In genomic region chr3:5428607-5429516, GRCh38 we compare ENCODE assay signal across 10 cellular contexts.
DNase-seq lines count a peak whose midpoint lies in the region; ATAC-seq and TF ChIP-seq lines count a peak whose summit lies in the region.
"Had no signal": no experiment of that assay in that cellular context is flagged by ENCODE, and none has a peak within 500 bp of the region (broad histone marks: within the 10 kb centered on the region; RNA-seq: fewer than 3 reads in every experiment).

No MANE protein-coding gene starts in this region.

- H3K27ac ChIP-seq in Peyer's patch: no peak overlapping the region

- TF ChIP-seq POLR2A in Peyer's patch (IDR thresholded peaks at IDR 0.05): no peak

- H3K27me3 ChIP-seq in Peyer's patch (no peaks in the 10 kb centered on the region), BE2C (no peaks in the 10 kb centered on the region)

- H3K9me3 ChIP-seq in Peyer's patch (no peaks in the 10 kb centered on the region), BE2C (no peaks in the 10 kb centered on the region)

- TF ChIP-seq CTCF in Peyer's patch (IDR thresholded peaks at IDR 0.05) (no peak), BE2C (IDR thresholded peaks at IDR 0.05; ENCODE audit: low read depth, low read length) (no peak)

- H3K4me1 ChIP-seq in Peyer's patch (no peaks in the 10 kb centered on the region), BE2C (no peaks in the 10 kb centered on the region)

- DNase-seq in Caki2 (ENCODE audit: low read depth) (peak; percentile 3), GM19240 (ENCODE audit: insufficient read length, low spot score) (peak; percentile 14), RPMI7951 (ENCODE audit: low read depth) (peak; percentile 17), HuH-7 (ENCODE audit: low spot score) (no peak), Peyer's patch (no peak), BE2C (no peak), NCI-H2029 (lab: John Stamatoyannopoulos, UW) (no peak)
- DNase-seq: NCI-H1694 treated with DMSO at 0.1 percent for 48 hours; stimulated activated naive CD4-positive, alpha-beta T cell treated with Interleukin-2 at 50 U/mL for 16 hours had no signal

- in situ Hi-C loops in Caki2 (cut with HindIII; ENCODE audit: low pct_unique_long_range_greater_than_20kb, low sequenced_read_pairs): no loop called here

- ATAC-seq in HG03039 (IDR thresholded peaks at IDR 0.05; ENCODE audit: unreplicated experiment): peak; percentile 85

- H3K36me3 ChIP-seq in Peyer's patch (no peaks in the 10 kb centered on the region), BE2C (no peaks in the 10 kb centered on the region)

- H3K4me3 ChIP-seq in Peyer's patch (no peak overlapping the region), BE2C (ENCODE audit: low read depth, low read length) (no peak overlapping the region)

Comparison
In these comparisons a context has a peak if more than half of its experiments do, and no peak if none do; other contexts are left out.
1. DNase-seq: peak in Caki2 (single experiment), GM19240 (single experiment) and RPMI7951 (single experiment); none in HuH-7 (single experiment), Peyer's patch (0 of 3), BE2C (single experiment) and NCI-H2029 (single experiment).